In genomic region chr7:129169171-129169643, GRCh38 we compare ENCODE assay signal across 2 cellular contexts.
TF ChIP-seq lines count a peak whose summit lies in the region.

No MANE protein-coding gene starts in this region.

TF ChIP-seq in liver, 16 proteins besides CTCF, POLR2A, EP300 and RAD21:
- TF ChIP-seq SP1 (IDR thresholded peaks at IDR 0.05) (no peak), RXRA (IDR thresholded peaks at IDR 0.05) (no peak), FOXA1 (IDR thresholded peaks at IDR 0.05) (no peak), REST (IDR thresholded peaks at IDR 0.05) (no peak), YY1 (IDR thresholded peaks at IDR 0.05) (no peak), EGR1 (IDR thresholded peaks at IDR 0.05; ENCODE audit: low read depth in 2 of 2) (no peak), NR2F2 (IDR thresholded peaks at IDR 0.05) (no peak)
- TF ChIP-seq, protein P1, sequence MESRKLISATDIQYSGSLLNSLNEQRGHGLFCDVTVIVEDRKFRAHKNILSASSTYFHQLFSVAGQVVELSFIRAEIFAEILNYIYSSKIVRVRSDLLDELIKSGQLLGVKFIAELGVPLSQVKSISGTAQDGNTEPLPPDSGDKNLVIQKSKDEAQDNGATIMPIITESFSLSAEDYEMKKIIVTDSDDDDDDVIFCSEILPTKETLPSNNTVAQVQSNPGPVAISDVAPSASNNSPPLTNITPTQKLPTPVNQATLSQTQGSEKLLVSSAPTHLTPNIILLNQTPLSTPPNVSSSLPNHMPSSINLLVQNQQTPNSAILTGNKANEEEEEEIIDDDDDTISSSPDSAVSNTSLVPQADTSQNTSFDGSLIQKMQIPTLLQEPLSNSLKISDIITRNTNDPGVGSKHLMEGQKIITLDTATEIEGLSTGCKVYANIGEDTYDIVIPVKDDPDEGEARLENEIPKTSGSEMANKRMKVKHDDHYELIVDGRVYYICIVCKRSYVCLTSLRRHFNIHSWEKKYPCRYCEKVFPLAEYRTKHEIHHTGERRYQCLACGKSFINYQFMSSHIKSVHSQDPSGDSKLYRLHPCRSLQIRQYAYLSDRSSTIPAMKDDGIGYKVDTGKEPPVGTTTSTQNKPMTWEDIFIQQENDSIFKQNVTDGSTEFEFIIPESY (IDR thresholded peaks at IDR 0.05): no peak
- TF ChIP-seq, protein P2, sequence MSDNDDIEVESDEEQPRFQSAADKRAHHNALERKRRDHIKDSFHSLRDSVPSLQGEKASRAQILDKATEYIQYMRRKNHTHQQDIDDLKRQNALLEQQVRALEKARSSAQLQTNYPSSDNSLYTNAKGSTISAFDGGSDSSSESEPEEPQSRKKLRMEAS (IDR thresholded peaks at IDR 0.05): no peak
TF ChIP-seq in liver: peak in this region for 0.

TF ChIP-seq in HepG2, 621 proteins besides CTCF, POLR2A, EP300 and RAD21:
- TF ChIP-seq REPIN1 (CRISPR knock-in tag; IDR thresholded peaks at IDR 0.05; ENCODE audit: borderline replicate concordance, low read depth) (no peak), HOXA9 (CRISPR knock-in tag; IDR thresholded peaks at IDR 0.05; ENCODE audit: borderline replicate concordance) (no peak), CENPX (CRISPR knock-in tag; IDR thresholded peaks at IDR 0.05) (no peak), ZNF30 (CRISPR knock-in tag; IDR thresholded peaks at IDR 0.05) (no peak), FOSL2 (CRISPR knock-in tag; IDR thresholded peaks at IDR 0.05) (no peak), STAT6 (CRISPR knock-in tag; IDR thresholded peaks at IDR 0.05; ENCODE audit: borderline replicate concordance) (no peak), IRF9 (CRISPR knock-in tag; IDR thresholded peaks at IDR 0.05; ENCODE audit: borderline replicate concordance) (no peak), ZNF770 (CRISPR knock-in tag; IDR thresholded peaks at IDR 0.05) (no peak), ZNF280D (CRISPR knock-in tag; IDR thresholded peaks at IDR 0.05) (no peak), POGZ (CRISPR knock-in tag; IDR thresholded peaks at IDR 0.05) (no peak), HOMEZ (CRISPR knock-in tag; IDR thresholded peaks at IDR 0.05; ENCODE audit: low read depth) (no peak), ZNF205 (CRISPR knock-in tag; IDR thresholded peaks at IDR 0.05) (no peak), RFX5 (IDR thresholded peaks at IDR 0.05; ENCODE audit: low read depth, low read length) (no peak), ZNF546 (CRISPR knock-in tag; conservative IDR thresholded peaks at IDR 0.05) (no peak), ARHGAP35 (CRISPR knock-in tag; IDR thresholded peaks at IDR 0.05; ENCODE audit: borderline replicate concordance) (no peak), PBX2 (CRISPR knock-in tag; IDR thresholded peaks at IDR 0.05) (no peak), ZNF672 (CRISPR knock-in tag; IDR thresholded peaks at IDR 0.05) (no peak)
- TF ChIP-seq, protein P3, sequence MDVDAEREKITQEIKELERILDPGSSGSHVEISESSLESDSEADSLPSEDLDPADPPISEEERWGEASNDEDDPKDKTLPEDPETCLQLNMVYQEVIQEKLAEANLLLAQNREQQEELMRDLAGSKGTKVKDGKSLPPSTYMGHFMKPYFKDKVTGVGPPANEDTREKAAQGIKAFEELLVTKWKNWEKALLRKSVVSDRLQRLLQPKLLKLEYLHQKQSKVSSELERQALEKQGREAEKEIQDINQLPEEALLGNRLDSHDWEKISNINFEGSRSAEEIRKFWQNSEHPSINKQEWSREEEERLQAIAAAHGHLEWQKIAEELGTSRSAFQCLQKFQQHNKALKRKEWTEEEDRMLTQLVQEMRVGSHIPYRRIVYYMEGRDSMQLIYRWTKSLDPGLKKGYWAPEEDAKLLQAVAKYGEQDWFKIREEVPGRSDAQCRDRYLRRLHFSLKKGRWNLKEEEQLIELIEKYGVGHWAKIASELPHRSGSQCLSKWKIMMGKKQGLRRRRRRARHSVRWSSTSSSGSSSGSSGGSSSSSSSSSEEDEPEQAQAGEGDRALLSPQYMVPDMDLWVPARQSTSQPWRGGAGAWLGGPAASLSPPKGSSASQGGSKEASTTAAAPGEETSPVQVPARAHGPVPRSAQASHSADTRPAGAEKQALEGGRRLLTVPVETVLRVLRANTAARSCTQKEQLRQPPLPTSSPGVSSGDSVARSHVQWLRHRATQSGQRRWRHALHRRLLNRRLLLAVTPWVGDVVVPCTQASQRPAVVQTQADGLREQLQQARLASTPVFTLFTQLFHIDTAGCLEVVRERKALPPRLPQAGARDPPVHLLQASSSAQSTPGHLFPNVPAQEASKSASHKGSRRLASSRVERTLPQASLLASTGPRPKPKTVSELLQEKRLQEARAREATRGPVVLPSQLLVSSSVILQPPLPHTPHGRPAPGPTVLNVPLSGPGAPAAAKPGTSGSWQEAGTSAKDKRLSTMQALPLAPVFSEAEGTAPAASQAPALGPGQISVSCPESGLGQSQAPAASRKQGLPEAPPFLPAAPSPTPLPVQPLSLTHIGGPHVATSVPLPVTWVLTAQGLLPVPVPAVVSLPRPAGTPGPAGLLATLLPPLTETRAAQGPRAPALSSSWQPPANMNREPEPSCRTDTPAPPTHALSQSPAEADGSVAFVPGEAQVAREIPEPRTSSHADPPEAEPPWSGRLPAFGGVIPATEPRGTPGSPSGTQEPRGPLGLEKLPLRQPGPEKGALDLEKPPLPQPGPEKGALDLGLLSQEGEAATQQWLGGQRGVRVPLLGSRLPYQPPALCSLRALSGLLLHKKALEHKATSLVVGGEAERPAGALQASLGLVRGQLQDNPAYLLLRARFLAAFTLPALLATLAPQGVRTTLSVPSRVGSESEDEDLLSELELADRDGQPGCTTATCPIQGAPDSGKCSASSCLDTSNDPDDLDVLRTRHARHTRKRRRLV (CRISPR knock-in tag; IDR thresholded peaks at IDR 0.05): no peak
TF ChIP-seq in HepG2: peak in this region for 0.
